8 cellular contexts compared by ENCODE assay signal in the genomic region with DNA sequence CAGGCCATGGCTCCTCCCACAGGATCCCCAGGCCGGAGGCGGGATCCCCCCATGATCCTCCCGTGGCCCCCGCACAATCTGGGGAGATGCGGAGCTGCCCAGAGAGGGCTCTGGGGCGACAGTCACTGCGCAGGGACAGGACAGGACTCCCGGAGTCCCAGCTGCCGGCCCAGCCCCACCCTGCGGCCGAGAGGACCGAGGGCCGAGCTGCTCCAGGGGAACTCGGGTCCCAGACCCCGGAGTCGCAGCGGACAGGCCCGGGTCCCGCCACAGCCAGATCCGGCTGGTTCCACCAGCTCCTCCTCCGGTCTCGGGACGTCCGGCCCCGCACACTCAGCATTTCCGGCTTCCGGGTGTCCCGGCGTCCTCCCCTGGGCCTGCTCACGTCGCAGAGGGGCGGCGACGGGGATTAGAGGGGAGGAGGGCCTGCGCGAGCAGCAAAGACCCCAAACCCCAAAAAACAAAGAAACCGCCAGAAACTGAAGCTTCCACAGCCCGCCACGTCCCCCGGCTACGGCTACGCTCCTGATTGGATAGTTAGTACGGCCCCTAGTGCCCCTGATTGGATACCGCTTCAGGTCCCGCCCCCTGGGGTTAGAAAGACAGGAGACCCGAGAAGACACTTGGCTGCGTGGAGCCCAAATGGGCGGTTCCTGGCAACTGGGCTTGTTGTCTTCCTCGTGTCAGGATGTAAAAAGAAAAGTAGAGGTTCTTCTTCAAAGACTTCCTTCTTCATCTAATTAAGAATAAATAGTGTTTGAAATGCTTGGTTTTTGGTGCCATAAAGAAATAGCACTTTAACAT. TPM values are rescaled to one million over a fixed set of nuclear protein-coding genes. Genes with fewer than 3 reads are reported as not detected.
DNase-seq lines count a peak whose midpoint lies in the region; ATAC-seq and TF ChIP-seq lines count a peak whose summit lies in the region.

No MANE protein-coding gene starts in this region.

- H3K9me3 ChIP-seq in spleen, result no peaks in the 10 kb centered on the region

- peak; percentile 65 to 85 (median 66) for TF ChIP-seq POLR2A in spleen (IDR thresholded peaks at IDR 0.05)

- peak; percentile 93 for DNase-seq in GM13977 (ENCODE audit: low spot score)
- DNase-seq in NCI-H1436 treated with DMSO at 0.1 percent for 48 hours (lab: John Stamatoyannopoulos, UW), result peak; percentile 49
- DNase-seq in T-helper 2 cell treated with Interferon-gamma antibody and Interleukin-4, amounts not matched to agents 5 μg/mL and 100 μg/mL, for 36 hours (ENCODE audit: low spot score), result peak; percentile 94
- peak; percentile 96 for DNase-seq in hepatic stellate cell (ENCODE audit: low spot score)
- DNase-seq in spleen, result peak; percentile 98
- no peak for DNase-seq in chondrocyte (ENCODE audit: low spot score)

- H3K27ac Mint-ChIP-seq in T-helper 2 cell treated with Interferon-gamma antibody and Interleukin-4, amounts not matched to agents 5 μg/mL and 100 μg/mL, for 36 hours, result peak overlapping the region; percentile 99
- H3K27ac Mint-ChIP-seq in chondrocyte (ENCODE audit: unreplicated experiment), result no peak overlapping the region

- peak; percentile 97 for ATAC-seq in HG02798 (IDR thresholded peaks at IDR 0.05; ENCODE audit: poor library complexity, unreplicated experiment)

- H3K9me3 Mint-ChIP-seq in T-helper 2 cell treated with Interferon-gamma antibody and Interleukin-4, amounts not matched to agents 5 μg/mL and 100 μg/mL, for 36 hours, result no peaks in the 10 kb centered on the region
- peaks cover 10% of the 10 kb centered on the region for H3K9me3 Mint-ChIP-seq in chondrocyte (ENCODE audit: low read depth)

- H3K27ac ChIP-seq in angular gyrus (ENCODE audit: low read depth, low read length) (peak overlapping the region; percentile 72), spleen (peak overlapping the region; percentile 98 to 100 (median 100))

- peak overlapping the region; percentile 92 for H3K4me3 Mint-ChIP-seq in T-helper 2 cell treated with Interferon-gamma antibody and Interleukin-4, amounts not matched to agents 5 μg/mL and 100 μg/mL, for 36 hours
- no peak overlapping the region for H3K4me3 Mint-ChIP-seq in chondrocyte (ENCODE audit: unreplicated experiment)

- intact Hi-C loops in spleen (cut with DNase I; ENCODE audit: low total_unique reads), result no loop called here

- peaks cover 27% of the 10 kb centered on the region for H3K4me1 Mint-ChIP-seq in T-helper 2 cell treated with Interferon-gamma antibody and Interleukin-4, amounts not matched to agents 5 μg/mL and 100 μg/mL, for 36 hours (ENCODE audit: low read depth)
- no peaks in the 10 kb centered on the region for H3K4me1 Mint-ChIP-seq in chondrocyte (ENCODE audit: low read depth)

- peak overlapping the region; percentile 56 to 79 (median 62) for H3K4me3 ChIP-seq in spleen

- H3K36me3 ChIP-seq in spleen, result no peaks in the 10 kb centered on the region

- no peak for TF ChIP-seq CTCF in GM13977 (IDR thresholded peaks at IDR 0.05; ENCODE audit: extremely low read depth, insufficient read depth, missing control alignments)
- TF ChIP-seq CTCF in spleen (IDR thresholded peaks at IDR 0.05 in 8 of 11, conservative IDR thresholded peaks at IDR 0.05 in 3 of 11), result peak in 2 of 11 experiments; percentile 10 to 26
- TF ChIP-seq CTCF in chondrocyte (IDR thresholded peaks at IDR 0.05), result no peak

- in situ Hi-C loops in GM13977 (cut with MboI; ENCODE audit: low pct_unique_long_range_greater_than_20kb, low sequenced_read_pairs, unreplicated experiment), result loop anchor here (25.0 kb wide), 1 partner anchor 326 kb away; the partner anchor contains the start of gene CIB3

- H3K27me3 Mint-ChIP-seq in T-helper 2 cell treated with Interferon-gamma antibody and Interleukin-4, amounts not matched to agents 5 μg/mL and 100 μg/mL, for 36 hours (ENCODE audit: low read depth), result no peaks in the 10 kb centered on the region
- H3K27me3 Mint-ChIP-seq in chondrocyte (ENCODE audit: low read depth), result no peaks in the 10 kb centered on the region

- H3K27me3 ChIP-seq in spleen (replicated peaks in 1 of 7), result peaks cover 0 to 7% (median 0%) of the 10 kb centered on the region in 7 donors

- H3K4me1 ChIP-seq in spleen, result peaks cover 0 to 23% (median 18%) of the 10 kb centered on the region in 6 donors

- WGBS in spleen, 5 donors, result 0 to 1% (median 0%) methylated on average over 35 to 49 of the region's 49 CpGs

- peaks cover 3% of the 10 kb centered on the region for H3K36me3 Mint-ChIP-seq in T-helper 2 cell treated with Interferon-gamma antibody and Interleukin-4, amounts not matched to agents 5 μg/mL and 100 μg/mL, for 36 hours (ENCODE audit: low read depth)
- no peaks in the 10 kb centered on the region for H3K36me3 Mint-ChIP-seq in chondrocyte (ENCODE audit: low read depth)

RNA-seq across cellular contexts. Expression of gene OR10H1, which starts 21.3 kb away (rescaled TPM):
- total RNA-seq in spleen (not detected), chondrocyte (not detected in 3 replicates)
- not detected for polyA plus RNA-seq in spleen

RNA-seq across cellular contexts. Expression of gene OR10H5, which starts 49.3 kb away (rescaled TPM):
- total RNA-seq in spleen (not detected), chondrocyte (not detected in 3 replicates)
- polyA plus RNA-seq in spleen, result not detected
